ENCODE assay signal across 10 cellular contexts in the genomic region with DNA sequence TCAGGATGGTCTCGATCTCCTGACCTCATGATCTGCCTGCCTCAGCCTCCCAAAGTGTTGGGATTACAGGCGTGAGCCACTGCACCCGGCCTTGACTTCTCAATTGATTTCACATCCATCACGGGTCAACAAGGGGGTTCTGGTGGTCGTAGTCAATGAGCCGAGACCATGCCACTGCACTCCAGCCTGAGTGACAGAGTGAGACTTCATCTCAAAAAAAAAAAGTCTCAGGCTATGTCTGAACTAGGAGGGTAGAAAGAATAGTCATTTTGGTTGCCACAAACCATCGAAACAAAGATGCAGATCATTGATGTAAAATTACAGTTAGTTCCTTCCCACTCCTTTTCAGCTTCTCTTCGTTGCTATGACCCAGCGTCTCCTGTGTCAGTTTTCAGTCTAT. TPM values are rescaled to one million over a fixed set of nuclear protein-coding genes. Genes with fewer than 3 reads are reported as not detected.
"Had no signal": no experiment of that assay in that cellular context is flagged by ENCODE, and none has a peak within 500 bp of the region (broad histone marks: within the 10 kb centered on the region; RNA-seq: fewer than 3 reads in every experiment).

No MANE protein-coding gene starts in this region.

RNA-seq across cellular contexts. Expression of a gene that starts 33.5 kb away (rescaled TPM):
- total RNA-seq: activated B cell treated with CpG ODN at 0.5 μM for 24 hours; activated CD4-positive, alpha-beta memory T cell treated with anti-CD3 and anti-CD28 coated beads for 36 hours; activated CD8-positive, alpha-beta memory T cell treated with anti-CD3 and anti-CD28 coated beads for 36 hours; activated CD8-positive, alpha-beta T cell treated with anti-CD3 and anti-CD28 coated beads for 36 hours; activated naive CD8-positive, alpha-beta T cell treated with anti-CD3 and anti-CD28 coated beads for 36 hours; activated T-helper 1 cell treated with anti-CD3 and anti-CD28 coated beads, Interleukin-12 subunit alpha, Interleukin-12 subunit beta, Interleukin-2, Interleukin-4 antibody, amounts not matched to agents 30 ng/mL and 10 ng/mL and 1 ng/mL, durations not matched to agents 14 hours and 24 hours and 36 hours; activated T-helper 2 cell treated with anti-CD3 and anti-CD28 coated beads, Interferon-gamma antibody, Interleukin-2, Interleukin-4, amounts not matched to agents 10 μg/mL and 5 μg/mL and 100 μg/mL, durations not matched to agents 14 hours and 24 hours and 36 hours; T-helper 1 cell treated with Interleukin-12 subunit alpha and Interleukin-12 subunit beta and Interleukin-4 antibody, amounts not matched to agents 30 ng/mL and 1 ng/mL, for 36 hours; T-helper 17 cell; T-helper 2 cell treated with Interferon-gamma antibody and Interleukin-4, amounts not matched to agents 100 ng/mL and 5 ng/mL, for 36 hours had no signal
